15 cellular contexts compared by ENCODE assay signal in the genomic region with DNA sequence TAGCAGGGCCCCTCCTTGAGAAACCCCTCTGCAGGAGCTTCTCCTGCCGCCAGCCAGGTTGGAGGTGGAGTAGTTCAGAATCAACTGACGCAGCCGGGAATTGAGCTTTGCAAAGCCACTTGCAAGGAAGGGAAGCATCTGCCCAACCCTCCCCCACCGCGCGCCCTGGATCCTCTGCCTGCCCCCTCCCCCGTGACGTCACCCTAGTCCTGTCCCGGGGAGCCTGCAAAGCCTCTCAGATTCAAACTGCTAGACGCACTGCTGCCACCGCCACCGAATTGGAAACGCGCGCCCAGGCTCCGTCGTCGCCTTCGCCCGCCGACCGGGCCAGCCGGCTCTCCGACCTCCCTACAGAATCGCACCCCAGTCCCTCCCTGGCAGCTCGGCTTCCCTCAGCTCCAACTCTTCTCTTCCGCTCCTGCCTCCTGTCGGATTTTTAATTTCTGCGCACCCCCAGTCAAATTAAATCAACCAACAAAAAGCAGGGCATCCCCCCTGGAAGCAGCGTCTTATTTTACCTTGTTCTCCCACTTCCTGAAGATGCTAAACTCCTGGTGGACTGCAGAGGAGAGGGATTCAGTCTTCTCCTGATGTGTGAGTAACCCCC. TPM values are rescaled to one million over a fixed set of nuclear protein-coding genes. Genes with fewer than 3 reads are reported as not detected.
DNase-seq lines count a peak whose midpoint lies in the region; ATAC-seq, FAIRE-seq and TF ChIP-seq lines count a peak whose summit lies in the region.
"Had no signal": no experiment of that assay in that cellular context is flagged by ENCODE, and none has a peak within 500 bp of the region (broad histone marks: within the 10 kb centered on the region; RNA-seq: fewer than 3 reads in every experiment).

No MANE protein-coding gene starts in this region.

- H3K4ac ChIP-seq in H1 (replicated peaks; ENCODE audit: insufficient read length, low read depth, low read length), result no peak overlapping the region

- H2BK15ac ChIP-seq in H1 (ENCODE audit: low read length), result no peak overlapping the region

- no peak overlapping the region for H2BK120ac ChIP-seq in H1 (replicated peaks; ENCODE audit: low read depth, low read length)

- H3K18ac ChIP-seq in H1 (ENCODE audit: extremely low read depth, low read length), result no peak overlapping the region

- no peak for TF ChIP-seq RAD21 in H1 (IDR thresholded peaks at IDR 0.05 in 1 of 2, conservative IDR thresholded peaks at IDR 0.05 in 1 of 2; ENCODE audit: low read depth in 2 of 2, low read length in 2 of 2)

- no peak overlapping the region for H2AK5ac ChIP-seq in H1 (ENCODE audit: low read depth, low read length)

- no peak overlapping the region for H3K23ac ChIP-seq in H1 (ENCODE audit: insufficient read length)

- no peaks in the 10 kb centered on the region for H3K79me2 ChIP-seq in H1 (ENCODE audit: control insufficient read depth in 1 of 2, insufficient read depth in 2 of 2, low read length in 2 of 2)

- no peaks in the 10 kb centered on the region for H3K9me3 ChIP-seq in left ventricle myocardium inferior (replicated peaks)
- H3K9me3 ChIP-seq in right atrium auricular region, result no peaks in the 10 kb centered on the region
- no peaks in the 10 kb centered on the region for H3K9me3 ChIP-seq in H1 (ENCODE audit: insufficient read depth in 2 of 2, low read depth in 1 of 2, low read length in 1 of 2)
- no peaks in the 10 kb centered on the region for H3K9me3 ChIP-seq in left lung

- no peak overlapping the region for H3K56ac ChIP-seq in H1 (replicated peaks; ENCODE audit: insufficient read length, low read depth, low read length)

- H3K27ac ChIP-seq in left ventricle myocardium inferior (replicated peaks) (no peak overlapping the region), right atrium auricular region (no peak overlapping the region), H1 (ENCODE audit: low read depth, low read length) (no peak overlapping the region), left lung (no peak overlapping the region), RWPE1 (no peak overlapping the region)

- DNase-seq in left ventricle myocardium inferior (no peak), right atrium auricular region (ENCODE audit: low spot score) (no peak), H1 (ENCODE audit: low read depth in 1 of 2, low spot score in 2 of 2) (peak in 1 of 2 experiments; percentile 57), midbrain (lab: John Stamatoyannopoulos, UW) (peak; percentile 69), left lung (no peak), RWPE1 (ENCODE audit: low spot score) (no peak)
- DNase-seq: ACHN; HFFc6; naive thymus-derived CD8-positive, alpha-beta T cell; NCI-H1092 treated with DMSO at 0.1 percent for 48 hours; NCI-H345 had no signal

- H2AFZ ChIP-seq in H1 (ENCODE audit: low read length), result no peak overlapping the region

- no peak for FAIRE-seq in H1 (lab: Jason Lieb, UNC)
- FAIRE-seq: islet of Langerhans had no signal

- H4K8ac ChIP-seq in H1 (ENCODE audit: extremely low read depth, insufficient read depth, low read length), result no peak overlapping the region

- H3K4me3 ChIP-seq in left ventricle myocardium inferior (peak overlapping the region; percentile 4), right atrium auricular region (no peak overlapping the region), H1 (ENCODE audit: extremely low read depth in 1 of 4, insufficient read depth in 2 of 4, low read depth in 3 of 4, low read length in 4 of 4) (peak overlapping the region; percentile 30 to 61 (median 39); a peak in 7 of 8 replicates), left lung (no peak overlapping the region)

- H3K27me3 ChIP-seq in left ventricle myocardium inferior (ENCODE audit: low read depth), result peaks cover 56% of the 10 kb centered on the region
- H3K27me3 ChIP-seq in right atrium auricular region, result peaks cover 0 to 4% of the 10 kb centered on the region in 2 donors
- peaks cover 42 to 75% (median 62%) of the 10 kb centered on the region in 4 experiments for H3K27me3 ChIP-seq in H1 (replicated peaks in 1 of 4; ENCODE audit: control insufficient read depth in 3 of 4, extremely low read depth in 1 of 4, insufficient read depth in 3 of 4, low read length in 3 of 4)
- peaks cover 26 to 59% of the 10 kb centered on the region in 2 donors for H3K27me3 ChIP-seq in left lung

- TF ChIP-seq EP300 in H1 (IDR thresholded peaks at IDR 0.05; ENCODE audit: borderline replicate concordance in 1 of 2, low read depth in 2 of 2, low read length in 2 of 2), result no peak

- H3K4me2 ChIP-seq in H1 (ENCODE audit: insufficient read depth in 1 of 2, low read depth in 2 of 2, low read length in 2 of 2), result peak overlapping the region; percentile 75 to 81

- H3K4me1 ChIP-seq in left ventricle myocardium inferior, result no peaks in the 10 kb centered on the region
- no peaks in the 10 kb centered on the region for H3K4me1 ChIP-seq in right atrium auricular region
- peaks cover 0 to 8% (median 3%) of the 10 kb centered on the region in 4 experiments; a peak in 4 of 7 replicates for H3K4me1 ChIP-seq in H1 (replicated peaks in 1 of 4; ENCODE audit: control insufficient read depth in 3 of 4, insufficient read depth in 4 of 4, low read length in 3 of 4)
- no peaks in the 10 kb centered on the region for H3K4me1 ChIP-seq in left lung

- no peak overlapping the region for H4K91ac ChIP-seq in H1 (replicated peaks; ENCODE audit: insufficient read length, low read length)

- CTCF ChIA-PET in H1 (lab: Charles Lee; ENCODE audit: partially characterized antibody) (interaction anchor here (1.2 to 1.8 kb wide), 5 partner anchors 18 to 372 kb away, joined by 3 to 6 read pairs (median 5); no protein-coding TSS in a partner anchor), RWPE1 (lab: Yijun Ruan, JAX) (interaction anchor here (0.6 kb wide), 2 partner anchors 53 to 456 kb away, joined by 3 to 4 read pairs; no protein-coding TSS in a partner anchor)

- intact Hi-C loops in left ventricle myocardium inferior (cut with micrococcal nuclease), result no loop called here
- intact Hi-C loops in left lung (cut with DNase I), result no loop called here

- no peak for TF ChIP-seq POLR2A in H1 (IDR thresholded peaks at IDR 0.05; ENCODE audit: control extremely low read depth in 1 of 2, low read depth in 2 of 2, low read length in 2 of 2)

- ATAC-seq in left lung (no peak), HG03159 (IDR thresholded peaks at IDR 0.05; ENCODE audit: unreplicated experiment) (no peak), GM21619 (IDR thresholded peaks at IDR 0.05; ENCODE audit: unreplicated experiment) (no peak)
- ATAC-seq: naive thymus-derived CD8-positive, alpha-beta T cell had no signal

- H3K36me3 ChIP-seq in left ventricle myocardium inferior (no peaks in the 10 kb centered on the region), right atrium auricular region (no peaks in the 10 kb centered on the region), H1 (ENCODE audit: control insufficient read depth in 2 of 4, insufficient read depth in 4 of 4, low read length in 3 of 4) (no peaks in the 10 kb centered on the region), left lung (no peaks in the 10 kb centered on the region)

- H2BK20ac ChIP-seq in H1 (ENCODE audit: low read length), result no peak overlapping the region

- no peak overlapping the region for H2BK12ac ChIP-seq in H1 (ENCODE audit: low read depth, low read length)

- no peak overlapping the region for H4K5ac ChIP-seq in H1 (ENCODE audit: insufficient read length, low read depth, low read length)

- peaks cover 0 to 2% of the 10 kb centered on the region in 2 experiments for H4K20me1 ChIP-seq in H1 (replicated peaks in 1 of 2; ENCODE audit: control insufficient read depth in 1 of 2, insufficient read depth in 2 of 2, low read length in 2 of 2)

- TF ChIP-seq CTCF in left ventricle myocardium inferior (IDR thresholded peaks at IDR 0.05; ENCODE audit: borderline replicate concordance) (no peak), right atrium auricular region (IDR thresholded peaks at IDR 0.05) (no peak), H1 (IDR thresholded peaks at IDR 0.05; ENCODE audit: control extremely low read depth in 1 of 3, insufficient read depth in 1 of 3, low read depth in 1 of 3, low read length in 3 of 3) (no peak), left lung (IDR thresholded peaks at IDR 0.05) (no peak), RWPE1 (conservative IDR thresholded peaks at IDR 0.05; ENCODE audit: low read depth) (no peak)

- H3K9ac ChIP-seq in H1 (replicated peaks in 1 of 4; ENCODE audit: extremely low read depth in 1 of 4, low read depth in 3 of 4, low read length in 3 of 4), result no peak overlapping the region

- POLR2A ChIA-PET in H1 (lab: Charles Lee; ENCODE audit: partially characterized antibody), result no interaction called here
- POLR2A ChIA-PET in RWPE1 (lab: Yijun Ruan, JAX; ENCODE audit: low non-redundant PET), result no interaction called here

- no peaks in the 10 kb centered on the region for H3K79me1 ChIP-seq in H1 (ENCODE audit: low read depth, low read length)

- H3K14ac ChIP-seq in H1 (ENCODE audit: insufficient read length), result no peak overlapping the region

- peaks cover 13% of the 10 kb centered on the region; the same call in 1 of the 2 replicates for H3K23me2 ChIP-seq in H1 (ENCODE audit: low read depth, low read length)

- 5% methylated on average over 12 of the region's 30 CpGs; no CpG with 5 or more reads in 1 of the 2 experiments for WGBS in H1 (ENCODE audit: extremely low coverage in 1 of 2, insufficient coverage in 1 of 2, insufficient read length in 1 of 2, insufficient replicate concordance in 2 of 2, low coverage in 1 of 2, low lambda C conversion rate in 2 of 2, missing lambda C conversion rate in 1 of 2), 2 experiments

- no peak overlapping the region for H2BK5ac ChIP-seq in H1 (ENCODE audit: low read depth, low read length)

TF ChIP-seq in H1, 55 proteins besides CTCF, POLR2A, EP300 and RAD21 (continues in another document):
- TF ChIP-seq GABPA (IDR thresholded peaks at IDR 0.05; ENCODE audit: borderline replicate concordance, insufficient read depth, low read length), result no peak
- TF ChIP-seq RBBP5 (IDR thresholded peaks at IDR 0.05; ENCODE audit: borderline replicate concordance, low read depth, low read length), result no peak
- no peak for TF ChIP-seq RXRA (IDR thresholded peaks at IDR 0.05; ENCODE audit: insufficient read depth, low read depth, low read length)
- no peak for TF ChIP-seq RNF2 (IDR thresholded peaks at IDR 0.05; ENCODE audit: borderline replicate concordance, low read depth, low read length, missing control alignments, poor library complexity, severe bottlenecking)

RNA-seq across cellular contexts. Expression of a gene that starts 3.8 kb away (rescaled TPM):
- total RNA-seq in left ventricle myocardium inferior (0.30 TPM), right atrium auricular region (under 1 TPM; 0.41 to 0.71 TPM), left lung (1 to 10 TPM in 1 of 2 donors, under 1 TPM in 1; 0.61 to 1.5 TPM)
- 0.33 and 0.39 TPM in 2 replicates for total RNA-seq in H1 (2021; fragmentation: NEBNext Ultra II Directional; extraction: Animal tissue kit (Norgen Biotek cat#: 25700))
- polyA plus RNA-seq in H1 (2011; rRNA removed), result 0.14 and 0.16 TPM in 2 replicates
- polyA plus RNA-seq in H1 (2011; cell fraction: cytosol; rRNA removed), result 0.14 TPM
- polyA plus RNA-seq in H1 (2011; cell fraction: nucleus; rRNA removed), result 0.17 TPM
- polyA plus RNA-seq in H1 (2012, experiment 1 of 2), result 0.18 to 0.30 TPM (median 0.26 TPM) in 4 replicates
- polyA plus RNA-seq in H1 (2012, experiment 2 of 2), result 0.03 TPM
- polyA plus RNA-seq in H1 (2013, experiment 1 of 2), result 0.22 TPM
- 0.13 TPM for polyA plus RNA-seq in H1 (2013, experiment 2 of 2)
- polyA minus RNA-seq in H1 (2011; rRNA and poly(A)+ RNA removed), result 0.29 and 0.35 TPM in 2 replicates
- 0.15 TPM for polyA minus RNA-seq in H1 (2011; cell fraction: cytosol; rRNA and poly(A)+ RNA removed)
- 0.60 TPM for polyA minus RNA-seq in H1 (2011; cell fraction: nucleus; rRNA and poly(A)+ RNA removed)
- total RNA-seq: HFFc6; naive thymus-derived CD8-positive, alpha-beta T cell; OCI-LY7 had no signal
- polyA plus RNA-seq: naive thymus-derived CD8-positive, alpha-beta T cell had no signal

Comparison
In these comparisons a context has a peak if more than half of its experiments do, and no peak if none do; other contexts are left out.
1. H3K4me3 ChIP-seq: peak in left ventricle myocardium inferior (single experiment) and H1 (4 of 4); none in right atrium auricular region (0 of 2) and left lung (0 of 2).